In genomic region chr21:16116067-16116466, GRCh38 we compare ENCODE assay signal across 17 cellular contexts.
"Had no signal": no experiment of that assay in that cellular context is flagged by ENCODE, and none has a peak within 500 bp of the region (broad histone marks: within the 10 kb centered on the region; RNA-seq: fewer than 3 reads in every experiment).

No MANE protein-coding gene starts in this region.

- H3K27ac ChIP-seq: adrenal gland had no signal

- H3K27ac Mint-ChIP-seq: activated CD4-positive, alpha-beta memory T cell treated with anti-CD3 and anti-CD28 coated beads, Interleukin-2, amount 10 ng/mL, durations not matched to agents 7 days and 5 days; activated T-cell treated with anti-CD3 and anti-CD28 coated beads, Interleukin-2, amount 50 U/mL, for 24 hours; T-helper 17 cell; WTC11 had no signal

- ATAC-seq: gastroesophageal sphincter, T-helper 17 cell, WTC11 had no signal

- H3K27me3 Mint-ChIP-seq: activated CD4-positive, alpha-beta memory T cell treated with anti-CD3 and anti-CD28 coated beads, Interleukin-2, amount 10 ng/mL, durations not matched to agents 7 days and 5 days; activated T-cell treated with anti-CD3 and anti-CD28 coated beads, Interleukin-2, amount 50 U/mL, for 24 hours; central memory CD8-positive, alpha-beta T cell; T-helper 17 cell had no signal

- H3K4me3 ChIP-seq: adrenal gland, gastroesophageal sphincter, tibial nerve had no signal

- H3K4me3 Mint-ChIP-seq: activated CD4-positive, alpha-beta memory T cell treated with anti-CD3 and anti-CD28 coated beads, Interleukin-2, amount 10 ng/mL, durations not matched to agents 7 days and 5 days; activated T-cell treated with anti-CD3 and anti-CD28 coated beads, Interleukin-2, amount 50 U/mL, for 24 hours; central memory CD8-positive, alpha-beta T cell; T-helper 17 cell; WTC11 had no signal

- DNase-seq: activated CD4-positive, alpha-beta memory T cell treated with anti-CD3 and anti-CD28 coated beads, Interleukin-2, amount 10 ng/mL, durations not matched to agents 7 days and 5 days; activated CD4-positive, alpha-beta T cell treated with anti-CD3 and anti-CD28 coated beads for 4 hours; activated effector memory CD4-positive, alpha-beta T cell treated with Interleukin-2 at 50 U/mL for 16 hours; activated naive CD4-positive, alpha-beta T cell treated with anti-CD3 and anti-CD28 coated beads, Interleukin-2, amount 50 U/mL, for 16 hours; activated T-cell treated with anti-CD3 and anti-CD28 coated beads, Interleukin-2, amount 50 U/mL, for 24 hours; adrenal gland; effector memory CD4-positive, alpha-beta T cell; retina; stimulated activated CD4-positive, alpha-beta T cell treated with anti-CD3 and anti-CD28 coated beads, Interleukin-15, amount 100 ng/mL, for 24 hours; stimulated activated CD4-positive, alpha-beta T cell treated with anti-CD3 and anti-CD28 coated beads, Interleukin-4, amount 100 ng/mL, for 1 hour; stimulated activated naive CD4-positive, alpha-beta T cell; substantia nigra; T-helper 17 cell had no signal

- H3K4me1 Mint-ChIP-seq: activated CD4-positive, alpha-beta memory T cell treated with anti-CD3 and anti-CD28 coated beads, Interleukin-2, amount 10 ng/mL, durations not matched to agents 7 days and 5 days; central memory CD8-positive, alpha-beta T cell; T-helper 17 cell had no signal

- H3K9me3 Mint-ChIP-seq: central memory CD8-positive, alpha-beta T cell had no signal

- H3K36me3 ChIP-seq: adrenal gland, gastroesophageal sphincter, tibial nerve had no signal

- H3K27me3 ChIP-seq: adrenal gland, gastroesophageal sphincter, tibial nerve had no signal

- H3K9me3 ChIP-seq: adrenal gland, gastroesophageal sphincter had no signal

- H3K4me1 ChIP-seq: adrenal gland, gastroesophageal sphincter had no signal
